ENCODE assay signal across 20 cellular contexts in genomic region chr2:127679680-127680361, GRCh38. TPM values are rescaled to one million over a fixed set of nuclear protein-coding genes. Genes with fewer than 3 reads are reported as not detected.
"Had no signal": no experiment of that assay in that cellular context is flagged by ENCODE, and none has a peak within 500 bp of the region (broad histone marks: within the 10 kb centered on the region; RNA-seq: fewer than 3 reads in every experiment).

No MANE protein-coding gene starts in this region.

- DNase-seq: activated CD4-positive, alpha-beta memory T cell treated with anti-CD3 and anti-CD28 coated beads, Interleukin-2, amount 10 ng/mL, durations not matched to agents 7 days and 5 days; activated CD4-positive, alpha-beta T cell treated with anti-CD3 and anti-CD28 coated beads for 36 hours; activated gamma-delta T cell; activated naive CD8-positive, alpha-beta T cell treated with anti-CD3 and anti-CD28 coated beads for 36 hours; activated T-cell treated with anti-CD3 and anti-CD28 coated beads, Interleukin-2, amount 50 U/mL, for 48 hours; anterior cingulate cortex; mesendoderm; posterior cingulate gyrus; stimulated activated naive CD4-positive, alpha-beta T cell treated with Interleukin-2 at 50 U/mL for 16 hours; T-cell; T1000 had no signal

- H3K36me3 ChIP-seq: thoracic aorta had no signal

- H3K27ac ChIP-seq: thoracic aorta, VCaP had no signal

- FAIRE-seq: endometrium, urothelium cell line had no signal

- ATAC-seq: activated CD4-positive, alpha-beta T cell treated with anti-CD3 and anti-CD28 coated beads for 36 hours; esophagus mucosa; sciatic nerve had no signal

- H3K4me3 ChIP-seq: thoracic aorta had no signal

- H3K9me3 ChIP-seq: thoracic aorta had no signal

RNA-seq across cellular contexts. Expression of gene GPR17, which starts 33.9 kb away (rescaled TPM):
- total RNA-seq: activated CD4-positive, alpha-beta memory T cell treated with anti-CD3 and anti-CD28 coated beads, Interleukin-2, amount 10 ng/mL, durations not matched to agents 7 days and 5 days; activated CD4-positive, alpha-beta T cell treated with anti-CD3 and anti-CD28 coated beads for 36 hours; activated naive CD8-positive, alpha-beta T cell treated with anti-CD3 and anti-CD28 coated beads for 36 hours; chondrocyte; esophagus mucosa; glomerular endothelial cell; myocyte; T-cell; thoracic aorta had no signal
